Comparison of ENCODE assay signal across 20 cellular contexts in the genomic region with DNA sequence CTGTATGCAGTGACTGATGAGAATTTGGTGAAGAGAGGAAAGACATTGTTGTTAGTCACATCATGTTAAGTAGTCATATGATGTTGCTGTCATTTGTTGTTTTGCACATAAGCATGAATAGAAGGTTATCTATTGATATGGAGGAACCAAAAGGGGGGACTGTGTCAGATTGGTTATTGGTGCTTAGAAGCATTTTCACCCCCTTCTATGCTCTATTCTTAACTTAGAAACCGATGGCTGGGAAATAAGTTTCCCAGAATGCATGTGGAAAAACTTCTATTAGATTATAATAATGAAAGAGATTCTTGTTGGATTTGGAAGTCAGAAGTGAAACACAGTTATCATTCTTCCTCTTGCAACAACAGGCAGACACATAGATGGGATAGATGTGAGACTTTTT. TPM values are rescaled to one million over a fixed set of nuclear protein-coding genes. Genes with fewer than 3 reads are reported as not detected.
DNase-seq lines count a peak whose midpoint lies in the region; ATAC-seq and TF ChIP-seq lines count a peak whose summit lies in the region.
"Had no signal": no experiment of that assay in that cellular context is flagged by ENCODE, and none has a peak within 500 bp of the region (broad histone marks: within the 10 kb centered on the region; RNA-seq: fewer than 3 reads in every experiment).

No MANE protein-coding gene starts in this region.

- H3K27ac ChIP-seq in dorsolateral prefrontal cortex (peak overlapping the region in 55 of 59 donors; percentile 12 to 95 (median 78)), temporal lobe (ENCODE audit: low read depth, low read length) (peak overlapping the region; percentile 1), OCI-LY7 (ENCODE audit: low read depth, low read length, poor library complexity, severe bottlenecking) (no peak overlapping the region)

- no peaks in the 10 kb centered on the region for H3K36me3 ChIP-seq in OCI-LY7 (ENCODE audit: insufficient read depth, low read length)

- intact Hi-C loops in dorsolateral prefrontal cortex (cut with DNase I): no loop called here
- intact Hi-C loops in OCI-LY7 (cut with micrococcal nuclease; ENCODE audit: unreplicated experiment): no loop called here

- ATAC-seq in GM21526 (IDR thresholded peaks at IDR 0.05; ENCODE audit: low FRiP score, unreplicated experiment): no peak

- no peaks in the 10 kb centered on the region for H3K4me1 ChIP-seq in OCI-LY7 (ENCODE audit: insufficient read depth, low read length, poor library complexity, severe bottlenecking)

- H3K9me3 ChIP-seq in OCI-LY7 (ENCODE audit: low read length): no peaks in the 10 kb centered on the region

- DNase-seq in SK-MEL-5 (ENCODE audit: low read depth, low spot score) (peak; percentile 7), dorsolateral prefrontal cortex (no peak), midbrain (lab: John Stamatoyannopoulos, UW) (peak; percentile 73), occipital lobe (lab: John Stamatoyannopoulos, UW) (no peak), OCI-LY7 (ENCODE audit: low spot score) (no peak), HuH-7 (ENCODE audit: low spot score) (no peak)
- DNase-seq: ACHN; C1 segment of cervical spinal cord; CD4-positive, alpha-beta T cell; DMS153; DMS79 treated with DMSO at 0.1 percent for 48 hours; EL; HCEC 1CT; HFFc6 had no signal

- H3K4me2 ChIP-seq in OCI-LY7 (ENCODE audit: low read length): no peak overlapping the region

- H3K4me3 ChIP-seq in dorsolateral prefrontal cortex (peak overlapping the region in 16 of 59 donors; percentile 3 to 41 (median 18)), OCI-LY7 (ENCODE audit: low read depth, low read length, poor library complexity, severe bottlenecking) (no peak overlapping the region)

- H3K79me2 ChIP-seq in OCI-LY7 (ENCODE audit: insufficient read depth, low read depth, low read length): no peaks in the 10 kb centered on the region

- no peak for TF ChIP-seq CTCF in dorsolateral prefrontal cortex (IDR thresholded peaks at IDR 0.05 in 54 of 56, conservative IDR thresholded peaks at IDR 0.05 in 2 of 56; ENCODE audit: low read depth in 1 of 56, partially characterized antibody in 56 of 56)
- no peak for TF ChIP-seq CTCF in OCI-LY7 (conservative IDR thresholded peaks at IDR 0.05; ENCODE audit: low read length)

- CTCF ChIA-PET in OCI-LY7 (lab: Charles Lee; ENCODE audit: unreplicated experiment): no interaction called here

- H3K27me3 ChIP-seq in dorsolateral prefrontal cortex: no peaks in the 10 kb centered on the region

- H3K9me2 ChIP-seq in OCI-LY7 (ENCODE audit: insufficient read depth, low read length): no peaks in the 10 kb centered on the region

- no TSS peak for BruUV-seq in OCI-LY7 (replicated peaks; lab: Mats Ljungman, UMichigan)

- no peak overlapping the region for H2AFZ ChIP-seq in OCI-LY7 (ENCODE audit: low read length)

- H4K20me1 ChIP-seq in OCI-LY7 (ENCODE audit: insufficient read depth, low read length): no peaks in the 10 kb centered on the region

- POLR2A ChIA-PET in OCI-LY7 (lab: Charles Lee): interaction anchor here (0.7 kb wide), 1 partner anchor 71 kb away, joined by 3 read pairs; no protein-coding TSS in a partner anchor

- in situ Hi-C loops in SK-MEL-5 (cut with HindIII; ENCODE audit: low pct_unique_long_range_greater_than_20kb, low sequenced_read_pairs): no loop called here

RNA-seq across cellular contexts. Expression of a gene that starts 33.2 kb away (rescaled TPM):
- total RNA-seq in SK-MEL-5 (2014; rRNA removed; shearing (Covaris generic)): not detected in 2 replicates
- polyA plus RNA-seq in SK-MEL-5 (2015; cell fraction: cytosol; rRNA removed): not detected in 2 replicates
- 3.4 TPM in 1 of 2 replicates, not detected in the other for polyA plus RNA-seq in SK-MEL-5 (2015; cell fraction: nucleus; rRNA removed)
- 100 to 1,000 TPM; 182 to 362 (median 287) TPM for total RNA-seq in dorsolateral prefrontal cortex
- 63.7 TPM for total RNA-seq in temporal lobe
- 96.5 TPM for total RNA-seq in occipital lobe
- total RNA-seq in OCI-LY7 (2014; rRNA removed; shearing (Covaris generic)): not detected in 2 replicates
- total RNA-seq in OCI-LY7 (2022): not detected in 2 replicates
- total RNA-seq: A172, H4, HFFc6, HT-29 had no signal
- polyA plus RNA-seq: IgD-negative memory B cell had no signal

Comparison
In these comparisons a context has a peak if more than half of its experiments do, and no peak if none do; other contexts are left out.
1. DNase-seq: peak in SK-MEL-5 (single experiment) and midbrain (single experiment); none in dorsolateral prefrontal cortex (0 of 10), occipital lobe (single experiment), OCI-LY7 (single experiment) and HuH-7 (single experiment).
2. RNA of a gene that starts 33.2 kb away (total RNA-seq): 182 to 362 TPM in dorsolateral prefrontal cortex, 96.5 TPM in occipital lobe (single experiment) and 63.7 TPM in temporal lobe (single experiment); not detected in SK-MEL-5 and not detected in OCI-LY7; every median in the first group is over 10 times any median in the second.